ENCODE assay signal across 1 cellular context in the genomic region with DNA sequence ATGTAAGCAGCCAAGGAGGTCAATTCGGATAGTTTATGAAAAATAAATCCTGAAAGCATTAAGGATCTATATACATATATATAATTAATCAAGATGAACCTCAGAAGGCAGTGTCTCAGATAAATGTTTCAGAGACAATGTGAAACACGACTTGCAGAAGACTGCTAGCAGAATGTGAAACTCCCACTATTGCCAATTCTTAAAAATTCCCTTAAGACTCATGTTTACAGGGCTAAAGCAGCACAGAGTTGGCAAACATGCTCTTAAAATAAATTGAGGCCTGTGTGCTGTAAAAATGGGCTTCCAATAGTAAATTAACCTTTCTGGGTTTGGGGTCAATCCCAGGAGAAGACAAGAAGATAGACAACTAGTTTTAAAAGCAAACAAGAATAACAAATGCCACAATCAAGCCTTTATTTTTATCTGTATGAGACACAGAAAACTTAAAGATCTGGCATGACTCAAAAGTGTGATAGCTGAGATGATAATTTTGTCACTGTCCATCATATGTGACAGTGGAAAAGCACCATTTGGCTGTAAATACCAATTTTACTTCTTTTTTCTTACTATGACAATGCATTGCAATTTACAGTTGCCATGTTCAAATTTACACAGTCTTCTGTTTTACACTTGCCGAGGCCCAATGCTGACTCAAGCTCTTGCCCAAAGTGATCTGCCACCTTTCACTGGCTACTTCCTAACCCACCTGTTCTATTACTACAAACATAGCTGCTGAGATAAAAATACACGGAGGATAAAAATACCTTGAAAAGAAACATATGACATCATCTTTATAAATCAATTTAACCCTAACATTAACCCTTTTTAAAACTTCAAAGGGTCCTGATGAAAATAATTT.
TF ChIP-seq lines count a peak whose summit lies in the region.

No MANE protein-coding gene starts in this region.

TF ChIP-seq in WTC11, 78 proteins besides CTCF, POLR2A, EP300 and RAD21:
- TF ChIP-seq, protein P1, sequence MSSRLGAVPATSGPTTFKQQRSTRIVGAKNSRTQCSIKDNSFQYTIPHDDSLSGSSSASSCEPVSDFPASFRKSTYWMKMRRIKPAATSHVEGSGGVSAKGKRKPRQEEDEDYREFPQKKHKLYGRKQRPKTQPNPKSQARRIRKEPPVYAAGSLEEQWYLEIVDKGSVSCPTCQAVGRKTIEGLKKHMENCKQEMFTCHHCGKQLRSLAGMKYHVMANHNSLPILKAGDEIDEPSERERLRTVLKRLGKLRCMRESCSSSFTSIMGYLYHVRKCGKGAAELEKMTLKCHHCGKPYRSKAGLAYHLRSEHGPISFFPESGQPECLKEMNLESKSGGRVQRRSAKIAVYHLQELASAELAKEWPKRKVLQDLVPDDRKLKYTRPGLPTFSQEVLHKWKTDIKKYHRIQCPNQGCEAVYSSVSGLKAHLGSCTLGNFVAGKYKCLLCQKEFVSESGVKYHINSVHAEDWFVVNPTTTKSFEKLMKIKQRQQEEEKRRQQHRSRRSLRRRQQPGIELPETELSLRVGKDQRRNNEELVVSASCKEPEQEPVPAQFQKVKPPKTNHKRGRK (CRISPR knock-in tag; IDR thresholded peaks at IDR 0.05; ENCODE audit: borderline replicate concordance), result no peak
- TF ChIP-seq ZNF219 (CRISPR knock-in tag; IDR thresholded peaks at IDR 0.05; ENCODE audit: borderline replicate concordance), result no peak
- TF ChIP-seq, protein P2, sequence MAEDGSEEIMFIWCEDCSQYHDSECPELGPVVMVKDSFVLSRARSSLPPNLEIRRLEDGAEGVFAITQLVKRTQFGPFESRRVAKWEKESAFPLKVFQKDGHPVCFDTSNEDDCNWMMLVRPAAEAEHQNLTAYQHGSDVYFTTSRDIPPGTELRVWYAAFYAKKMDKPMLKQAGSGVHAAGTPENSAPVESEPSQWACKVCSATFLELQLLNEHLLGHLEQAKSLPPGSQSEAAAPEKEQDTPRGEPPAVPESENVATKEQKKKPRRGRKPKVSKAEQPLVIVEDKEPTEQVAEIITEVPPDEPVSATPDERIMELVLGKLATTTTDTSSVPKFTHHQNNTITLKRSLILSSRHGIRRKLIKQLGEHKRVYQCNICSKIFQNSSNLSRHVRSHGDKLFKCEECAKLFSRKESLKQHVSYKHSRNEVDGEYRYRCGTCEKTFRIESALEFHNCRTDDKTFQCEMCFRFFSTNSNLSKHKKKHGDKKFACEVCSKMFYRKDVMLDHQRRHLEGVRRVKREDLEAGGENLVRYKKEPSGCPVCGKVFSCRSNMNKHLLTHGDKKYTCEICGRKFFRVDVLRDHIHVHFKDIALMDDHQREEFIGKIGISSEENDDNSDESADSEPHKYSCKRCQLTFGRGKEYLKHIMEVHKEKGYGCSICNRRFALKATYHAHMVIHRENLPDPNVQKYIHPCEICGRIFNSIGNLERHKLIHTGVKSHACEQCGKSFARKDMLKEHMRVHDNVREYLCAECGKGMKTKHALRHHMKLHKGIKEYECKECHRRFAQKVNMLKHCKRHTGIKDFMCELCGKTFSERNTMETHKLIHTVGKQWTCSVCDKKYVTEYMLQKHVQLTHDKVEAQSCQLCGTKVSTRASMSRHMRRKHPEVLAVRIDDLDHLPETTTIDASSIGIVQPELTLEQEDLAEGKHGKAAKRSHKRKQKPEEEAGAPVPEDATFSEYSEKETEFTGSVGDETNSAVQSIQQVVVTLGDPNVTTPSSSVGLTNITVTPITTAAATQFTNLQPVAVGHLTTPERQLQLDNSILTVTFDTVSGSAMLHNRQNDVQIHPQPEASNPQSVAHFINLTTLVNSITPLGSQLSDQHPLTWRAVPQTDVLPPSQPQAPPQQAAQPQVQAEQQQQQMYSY (CRISPR knock-in tag; IDR thresholded peaks at IDR 0.05), result no peak
- TF ChIP-seq, protein P3, sequence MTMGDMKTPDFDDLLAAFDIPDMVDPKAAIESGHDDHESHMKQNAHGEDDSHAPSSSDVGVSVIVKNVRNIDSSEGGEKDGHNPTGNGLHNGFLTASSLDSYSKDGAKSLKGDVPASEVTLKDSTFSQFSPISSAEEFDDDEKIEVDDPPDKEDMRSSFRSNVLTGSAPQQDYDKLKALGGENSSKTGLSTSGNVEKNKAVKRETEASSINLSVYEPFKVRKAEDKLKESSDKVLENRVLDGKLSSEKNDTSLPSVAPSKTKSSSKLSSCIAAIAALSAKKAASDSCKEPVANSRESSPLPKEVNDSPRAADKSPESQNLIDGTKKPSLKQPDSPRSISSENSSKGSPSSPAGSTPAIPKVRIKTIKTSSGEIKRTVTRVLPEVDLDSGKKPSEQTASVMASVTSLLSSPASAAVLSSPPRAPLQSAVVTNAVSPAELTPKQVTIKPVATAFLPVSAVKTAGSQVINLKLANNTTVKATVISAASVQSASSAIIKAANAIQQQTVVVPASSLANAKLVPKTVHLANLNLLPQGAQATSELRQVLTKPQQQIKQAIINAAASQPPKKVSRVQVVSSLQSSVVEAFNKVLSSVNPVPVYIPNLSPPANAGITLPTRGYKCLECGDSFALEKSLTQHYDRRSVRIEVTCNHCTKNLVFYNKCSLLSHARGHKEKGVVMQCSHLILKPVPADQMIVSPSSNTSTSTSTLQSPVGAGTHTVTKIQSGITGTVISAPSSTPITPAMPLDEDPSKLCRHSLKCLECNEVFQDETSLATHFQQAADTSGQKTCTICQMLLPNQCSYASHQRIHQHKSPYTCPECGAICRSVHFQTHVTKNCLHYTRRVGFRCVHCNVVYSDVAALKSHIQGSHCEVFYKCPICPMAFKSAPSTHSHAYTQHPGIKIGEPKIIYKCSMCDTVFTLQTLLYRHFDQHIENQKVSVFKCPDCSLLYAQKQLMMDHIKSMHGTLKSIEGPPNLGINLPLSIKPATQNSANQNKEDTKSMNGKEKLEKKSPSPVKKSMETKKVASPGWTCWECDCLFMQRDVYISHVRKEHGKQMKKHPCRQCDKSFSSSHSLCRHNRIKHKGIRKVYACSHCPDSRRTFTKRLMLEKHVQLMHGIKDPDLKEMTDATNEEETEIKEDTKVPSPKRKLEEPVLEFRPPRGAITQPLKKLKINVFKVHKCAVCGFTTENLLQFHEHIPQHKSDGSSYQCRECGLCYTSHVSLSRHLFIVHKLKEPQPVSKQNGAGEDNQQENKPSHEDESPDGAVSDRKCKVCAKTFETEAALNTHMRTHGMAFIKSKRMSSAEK (CRISPR knock-in tag; IDR thresholded peaks at IDR 0.05; ENCODE audit: borderline replicate concordance), result no peak
- TF ChIP-seq FOXK1 (CRISPR knock-in tag; IDR thresholded peaks at IDR 0.05), result no peak
- no peak for TF ChIP-seq MXD4 (CRISPR knock-in tag; IDR thresholded peaks at IDR 0.05; ENCODE audit: borderline replicate concordance)
- no peak for TF ChIP-seq ZNF263 (CRISPR knock-in tag; IDR thresholded peaks at IDR 0.05; ENCODE audit: low read depth)
- TF ChIP-seq JAZF1 (CRISPR knock-in tag; IDR thresholded peaks at IDR 0.05), result no peak
